22 cellular contexts compared by ENCODE assay signal in the genomic region with DNA sequence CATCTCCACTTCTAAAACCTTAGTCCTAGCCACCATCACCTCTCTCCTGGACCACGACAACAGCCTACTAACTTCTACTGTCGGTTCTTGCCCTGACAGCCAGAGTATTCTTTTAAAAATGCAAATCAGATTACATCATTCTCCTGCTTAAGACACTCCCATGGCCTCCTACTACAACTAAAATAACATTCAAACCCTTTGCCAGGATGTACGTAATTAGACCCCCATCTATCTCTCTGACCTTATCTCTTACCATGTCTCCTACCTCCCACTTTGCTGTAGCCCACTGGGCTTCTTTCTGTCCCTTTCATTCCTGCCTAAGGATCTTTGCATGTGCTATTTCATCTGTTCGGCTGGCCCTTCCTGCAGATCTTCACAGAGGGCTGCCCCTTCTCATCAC. TPM values are rescaled to one million over a fixed set of nuclear protein-coding genes. Genes with fewer than 3 reads are reported as not detected.
DNase-seq lines count a peak whose midpoint lies in the region; FAIRE-seq and TF ChIP-seq lines count a peak whose summit lies in the region.
"Had no signal": no experiment of that assay in that cellular context is flagged by ENCODE, and none has a peak within 500 bp of the region (broad histone marks: within the 10 kb centered on the region; RNA-seq: fewer than 3 reads in every experiment).

No MANE protein-coding gene starts in this region.

- TF ChIP-seq CTCF in HEK293 (tag by site-specific recombination; IDR thresholded peaks at IDR 0.05) = no peak

- H3K79me1 ChIP-seq in mesendoderm (ENCODE audit: low read length) = no peaks in the 10 kb centered on the region

- POLR2A ChIA-PET in HEK293 (lab: Yijun Ruan, JAX) = no interaction called here

- no peak overlapping the region for H2BK5ac ChIP-seq in mesendoderm (ENCODE audit: low read length)

- H2BK120ac ChIP-seq in mesendoderm (ENCODE audit: low read depth, low read length) = no peak overlapping the region

- no peak overlapping the region for H3K23ac ChIP-seq in mesendoderm (ENCODE audit: low read length)

- H3K4ac ChIP-seq in mesendoderm (ENCODE audit: low read depth, low read length) = no peak overlapping the region

- no peak for TF ChIP-seq POLR2A in GM12891 (IDR thresholded peaks at IDR 0.05; ENCODE audit: low read depth, low read length)

- WGBS in mesendoderm (ENCODE audit: extremely low coverage, insufficient coverage, low lambda C conversion rate) = no CpG with 5 or more reads among the region's 4 CpGs

- H3K4me1 ChIP-seq in HEK293 (ENCODE audit: control insufficient read depth, insufficient read depth, low read length) = peaks cover 9% of the 10 kb centered on the region
- H3K4me1 ChIP-seq in mesendoderm (ENCODE audit: control insufficient read depth, low read depth, low read length) = peaks cover 4% of the 10 kb centered on the region

- H3K36me3 ChIP-seq in HEK293 (ENCODE audit: control insufficient read depth in 2 of 2, insufficient read depth in 1 of 2, low read length in 2 of 2) (no peaks in the 10 kb centered on the region), mesendoderm (ENCODE audit: control insufficient read depth, insufficient read depth, low read length) (no peaks in the 10 kb centered on the region)
- H3K36me3 ChIP-seq: BLaER1 treated with 17β-estradiol and CSF1 and Interleukin-3, amounts not matched to agents 10 nM and 100 nM had no signal

- H2BK15ac ChIP-seq in mesendoderm (replicated peaks; ENCODE audit: low read depth) = no peak overlapping the region

- H3K4me3 ChIP-seq in HEK293 (ENCODE audit: low read depth, low read length) = no peak overlapping the region
- H3K4me3 ChIP-seq in mesendoderm (ENCODE audit: low read length) = no peak overlapping the region
- H3K4me3 ChIP-seq: BLaER1 treated with 17β-estradiol and CSF1 and Interleukin-3, amounts not matched to agents 10 nM and 100 nM; GM12878; GM23338; K562 had no signal

- H3K27me3 ChIP-seq in mesendoderm (ENCODE audit: insufficient read depth, low read length, poor library complexity) = no peaks in the 10 kb centered on the region
- H3K27me3 ChIP-seq: BLaER1 treated with 17β-estradiol and CSF1 and Interleukin-3, amounts not matched to agents 10 nM and 100 nM had no signal

- H2AK5ac ChIP-seq in mesendoderm (ENCODE audit: low read length) = no peak overlapping the region

- no peak overlapping the region for H4K5ac ChIP-seq in mesendoderm (ENCODE audit: low read length)

- no peaks in the 10 kb centered on the region for H3K79me2 ChIP-seq in mesendoderm (ENCODE audit: control insufficient read depth, insufficient read depth, low read length)

- peaks cover 5% of the 10 kb centered on the region for H3K9me3 ChIP-seq in HEK293 (ENCODE audit: control insufficient read depth, insufficient read depth, low read depth, low read length)

- no peak overlapping the region for H4K8ac ChIP-seq in mesendoderm (ENCODE audit: low read depth, low read length)

- H3K18ac ChIP-seq in mesendoderm (ENCODE audit: low read length) = no peak overlapping the region

- H3K4me2 ChIP-seq in mesendoderm (ENCODE audit: low read length) = no peak overlapping the region
- H3K4me2 ChIP-seq: BLaER1 treated with 17β-estradiol and CSF1 and Interleukin-3, amounts not matched to agents 10 nM and 100 nM; GM23338 had no signal

- no peak overlapping the region for H3K9ac ChIP-seq in mesendoderm (ENCODE audit: low read length)
- H3K9ac ChIP-seq: BLaER1 treated with 17β-estradiol and CSF1 and Interleukin-3, amounts not matched to agents 10 nM and 100 nM had no signal

- CTCF ChIA-PET in HEK293 (lab: Yijun Ruan, JAX) = no interaction called here

- no peak for FAIRE-seq in GM12891 (lab: Jason Lieb, UNC)
- FAIRE-seq: A204.1, GM12878, H54, K562 had no signal

- no peak for DNase-seq in caudate nucleus (lab: John Stamatoyannopoulos, UW)
- DNase-seq in mesendoderm = peak; percentile 60
- DNase-seq in AML-193 (lab: John Stamatoyannopoulos, UW) = no peak
- no peak for DNase-seq in NCI-H2227 (lab: John Stamatoyannopoulos, UW; ENCODE audit: unreplicated experiment)
- DNase-seq in GM12891 (ENCODE audit: insufficient read length, low spot score) = no peak
- no peak for DNase-seq in activated naive CD4-positive, alpha-beta T cell treated with anti-CD3 and anti-CD28 coated beads, Interleukin-2, amount 50 U/mL, for 16 hours
- DNase-seq: Calu3; CD8-positive, alpha-beta T cell; DMS79 treated with DMSO at 0.1 percent for 48 hours; EL; HCEC 1CT; HFFc6; IMR-90 had no signal

- H3K27ac ChIP-seq in HEK293 (ENCODE audit: extremely low read depth, low read depth, low read length) (no peak overlapping the region), caudate nucleus (ENCODE audit: low read depth, low read length) (peak overlapping the region; percentile 19), mesendoderm (ENCODE audit: low read depth, low read length) (no peak overlapping the region), temporal lobe (ENCODE audit: low read depth, low read length) (peak overlapping the region; percentile 62)
- H3K27ac ChIP-seq: BLaER1 treated with 17β-estradiol and CSF1 and Interleukin-3, amounts not matched to agents 10 nM and 100 nM; HL-60 had no signal

- H3K56ac ChIP-seq in mesendoderm (ENCODE audit: low read length) = no peak overlapping the region

TF ChIP-seq in HEK293, 187 proteins besides CTCF, POLR2A, EP300 and RAD21 (continues in another document):
- TF ChIP-seq, protein P1, sequence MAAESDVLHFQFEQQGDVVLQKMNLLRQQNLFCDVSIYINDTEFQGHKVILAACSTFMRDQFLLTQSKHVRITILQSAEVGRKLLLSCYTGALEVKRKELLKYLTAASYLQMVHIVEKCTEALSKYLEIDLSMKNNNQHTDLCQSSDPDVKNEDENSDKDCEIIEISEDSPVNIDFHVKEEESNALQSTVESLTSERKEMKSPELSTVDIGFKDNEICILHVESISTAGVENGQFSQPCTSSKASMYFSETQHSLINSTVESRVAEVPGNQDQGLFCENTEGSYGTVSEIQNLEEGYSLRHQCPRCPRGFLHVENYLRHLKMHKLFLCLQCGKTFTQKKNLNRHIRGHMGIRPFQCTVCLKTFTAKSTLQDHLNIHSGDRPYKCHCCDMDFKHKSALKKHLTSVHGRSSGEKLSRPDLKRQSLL (tag by site-specific recombination; IDR thresholded peaks at IDR 0.05) = no peak
- TF ChIP-seq ZFP37 (tag by site-specific recombination; IDR thresholded peaks at IDR 0.05) (no peak), GLIS1 (tag by site-specific recombination; IDR thresholded peaks at IDR 0.05) (peak; percentile 94), ZNF558 (tag by site-specific recombination; IDR thresholded peaks at IDR 0.05) (no peak), ZBTB17 (tag by site-specific recombination; IDR thresholded peaks at IDR 0.05) (peak; percentile 27; the same call in 1 of the 2 replicates), ZNF571 (tag by site-specific recombination; IDR thresholded peaks at IDR 0.05) (no peak), ZNF366 (tag by site-specific recombination; conservative IDR thresholded peaks at IDR 0.05) (peak; percentile 39; the same call in 1 of the 2 replicates), ZNF777 (tag by site-specific recombination; IDR thresholded peaks at IDR 0.05; ENCODE audit: borderline replicate concordance) (no peak)
- TF ChIP-seq, protein P2, sequence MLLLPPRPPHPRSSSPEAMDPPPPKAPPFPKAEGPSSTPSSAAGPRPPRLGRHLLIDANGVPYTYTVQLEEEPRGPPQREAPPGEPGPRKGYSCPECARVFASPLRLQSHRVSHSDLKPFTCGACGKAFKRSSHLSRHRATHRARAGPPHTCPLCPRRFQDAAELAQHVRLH (tag by site-specific recombination; IDR thresholded peaks at IDR 0.05) = peak; percentile 81; the same call in 1 of the 2 replicates

TF ChIP-seq in GM12891, 5 proteins besides CTCF, POLR2A, EP300 and RAD21:
- no peak for TF ChIP-seq SPI1 (IDR thresholded peaks at IDR 0.05; ENCODE audit: low read depth, low read length)
- no peak for TF ChIP-seq TAF1 (IDR thresholded peaks at IDR 0.05; ENCODE audit: low read depth, low read length)
- TF ChIP-seq PAX5 (IDR thresholded peaks at IDR 0.05; ENCODE audit: insufficient read depth, low read length, severe bottlenecking) = no peak
- no peak for TF ChIP-seq POLR2AphosphoS5 (IDR thresholded peaks at IDR 0.05; ENCODE audit: low read depth, low read length)
- TF ChIP-seq POU2F2 (IDR thresholded peaks at IDR 0.05; ENCODE audit: low read depth, low read length) = no peak

RNA-seq across cellular contexts. Expression of a gene that starts 27.6 kb away (rescaled TPM):
- 0.59 TPM for polyA plus RNA-seq in mesendoderm (2013, experiment 1 of 2)
- 0.56 TPM for polyA plus RNA-seq in mesendoderm (2013, experiment 2 of 2)
- total RNA-seq in temporal lobe = 44.5 TPM
- polyA plus RNA-seq in GM12891 (2012; ENCODE audit: low read depth, missing spikeins) = 0.08 TPM

Comparison
In these comparisons a context has a peak if more than half of its experiments do, and no peak if none do; other contexts are left out.
1. H3K27ac ChIP-seq: peak in caudate nucleus (single experiment) and temporal lobe (single experiment); none in HEK293 (single experiment) and mesendoderm (single experiment).